In genomic region chr20:44034965-44035635, GRCh38 we compare ENCODE assay signal across 13 cellular contexts.
"Had no signal": no experiment of that assay in that cellular context is flagged by ENCODE, and none has a peak within 500 bp of the region (broad histone marks: within the 10 kb centered on the region; RNA-seq: fewer than 3 reads in every experiment).

No MANE protein-coding gene starts in this region.

- DNase-seq: activated CD4-positive, alpha-beta T cell treated with anti-CD3 and anti-CD28 coated beads, Interleukin-2, amount 50 U/mL, for 48 hours; activated CD4-positive, CD25-positive, alpha-beta regulatory T cell treated with anti-CD3 and anti-CD28 coated beads, Interleukin-2, amount 50 U/mL, for 72 hours; activated naive CD4-positive, alpha-beta T cell treated with anti-CD3 and anti-CD28 coated beads, Interleukin-2, amount 10 ng/mL, durations not matched to agents 7 days and 5 days; cerebellar nuclear complex; left colon; mammary epithelial cell; pancreas; SIG-M5; stimulated activated naive B cell treated with anti-CD40 and anti-IgM and Interleukin-4, amounts not matched to agents 10 μg/mL and 1 μg/mL and 100 μg/mL, for 72 hours; upper lobe of right lung had no signal

- H3K9me3 Mint-ChIP-seq: dendritic cell treated with granulocyte-macrophage colony-stimulating factor and Interleukin-4, amounts not matched to agents 40 ng/mL and 50 ng/mL, for 4 days had no signal

- H3K27ac ChIP-seq: pancreas, skin epidermis, upper lobe of right lung had no signal

- H3K4me3 ChIP-seq: pancreas, skin epidermis, upper lobe of right lung had no signal

- H3K27ac Mint-ChIP-seq: activated naive CD4-positive, alpha-beta T cell treated with anti-CD3 and anti-CD28 coated beads, Interleukin-2, amount 10 ng/mL, durations not matched to agents 7 days and 5 days; dendritic cell treated with granulocyte-macrophage colony-stimulating factor and Interleukin-4, amounts not matched to agents 40 ng/mL and 50 ng/mL, for 4 days; nephron; stimulated activated naive B cell treated with anti-CD40 and anti-IgM and Interleukin-4, amounts not matched to agents 10 μg/mL and 1 μg/mL and 100 μg/mL, for 72 hours had no signal

- H3K4me1 Mint-ChIP-seq: nephron had no signal

- H3K4me3 Mint-ChIP-seq: activated naive CD4-positive, alpha-beta T cell treated with anti-CD3 and anti-CD28 coated beads, Interleukin-2, amount 10 ng/mL, durations not matched to agents 7 days and 5 days; dendritic cell treated with granulocyte-macrophage colony-stimulating factor and Interleukin-4, amounts not matched to agents 40 ng/mL and 50 ng/mL, for 4 days; nephron; stimulated activated naive B cell treated with anti-CD40 and anti-IgM and Interleukin-4, amounts not matched to agents 10 μg/mL and 1 μg/mL and 100 μg/mL, for 72 hours had no signal

- H3K36me3 ChIP-seq: pancreas, upper lobe of right lung had no signal

- ATAC-seq: left colon; pancreas; stimulated activated naive B cell treated with anti-CD40 and anti-IgM and Interleukin-4, amounts not matched to agents 10 μg/mL and 1 μg/mL and 100 μg/mL, for 72 hours; upper lobe of right lung had no signal

- FAIRE-seq: pancreas had no signal

- H3K4me1 ChIP-seq: pancreas, upper lobe of right lung had no signal

- H3K9me3 ChIP-seq: pancreas, upper lobe of right lung had no signal
